In genomic region chr12:68180792-68181744, GRCh38 we compare ENCODE assay signal across 9 cellular contexts. TPM values are rescaled to one million over a fixed set of nuclear protein-coding genes. Genes with fewer than 3 reads are reported as not detected.
DNase-seq lines count a peak whose midpoint lies in the region; ATAC-seq and TF ChIP-seq lines count a peak whose summit lies in the region.
"Had no signal": no experiment of that assay in that cellular context is flagged by ENCODE, and none has a peak within 500 bp of the region (broad histone marks: within the 10 kb centered on the region; RNA-seq: fewer than 3 reads in every experiment).

No MANE protein-coding gene starts in this region.

- H3K27ac ChIP-seq in sigmoid colon, result no peak overlapping the region
- H3K27ac ChIP-seq: cardiac muscle cell had no signal

- H3K27me3 ChIP-seq in sigmoid colon, result no peaks in the 10 kb centered on the region
- H3K27me3 ChIP-seq: cardiac muscle cell had no signal

- no peaks in the 10 kb centered on the region for H3K9me3 ChIP-seq in sigmoid colon

- no peaks in the 10 kb centered on the region for H3K36me3 ChIP-seq in sigmoid colon
- H3K36me3 ChIP-seq: cardiac muscle cell had no signal

- TF ChIP-seq POLR2A in sigmoid colon (IDR thresholded peaks at IDR 0.05), result no peak

- no peak overlapping the region for H3K4me3 ChIP-seq in sigmoid colon
- H3K4me3 ChIP-seq: cardiac muscle cell had no signal

- intact Hi-C loops in sigmoid colon (cut with DNase I), result no loop called here

- DNase-seq in CD1c-positive myeloid dendritic cell (ENCODE audit: extremely low spot score) (peak; percentile 5), NCI-H2107 (lab: John Stamatoyannopoulos, UW) (peak; percentile 82), sigmoid colon (no peak)
- peak; percentile 55 for DNase-seq in central memory CD4-positive, alpha-beta T cell

- TF ChIP-seq CTCF in sigmoid colon (IDR thresholded peaks at IDR 0.05), result no peak

- 53 to 58% methylated on average over 3 of the region's 3 CpGs for WGBS in sigmoid colon, 2 donors

- no peak for TF ChIP-seq EP300 in sigmoid colon (IDR thresholded peaks at IDR 0.05)

- peak; percentile 71 for ATAC-seq in GM19438 (IDR thresholded peaks at IDR 0.05; ENCODE audit: low read depth, unreplicated experiment)
- no peak for ATAC-seq in GM21528 (IDR thresholded peaks at IDR 0.05; ENCODE audit: low FRiP score, unreplicated experiment)
- no peak for ATAC-seq in GM19395 (IDR thresholded peaks at IDR 0.05; ENCODE audit: unreplicated experiment)
- no peak for ATAC-seq in HG02571 (IDR thresholded peaks at IDR 0.05; ENCODE audit: unreplicated experiment)

- H3K4me1 ChIP-seq in sigmoid colon, result peaks cover 0 to 7% (median 3%) of the 10 kb centered on the region in 4 donors

RNA-seq across cellular contexts. Expression of gene IFNG, which starts 21.5 kb away (rescaled TPM):
- total RNA-seq in sigmoid colon, result not detected
- 1 to 10 TPM in 1 of 3 donors, not detected in 2; 1.2 TPM for polyA plus RNA-seq in sigmoid colon
- total RNA-seq: cardiac muscle cell had no signal

RNA-seq across cellular contexts. Expression of gene IL26, which starts 44.5 kb away (rescaled TPM):
- under 1 TPM in 1 of 4 donors, not detected in 3; 0.36 TPM for total RNA-seq in sigmoid colon
- polyA plus RNA-seq in sigmoid colon, result under 1 TPM in 1 of 3 donors, not detected in 2; 0.22 TPM
- total RNA-seq: cardiac muscle cell had no signal
- polyA plus RNA-seq: cardiac muscle cell had no signal
